Comparison of ENCODE assay signal across 11 cellular contexts in the genomic region with DNA sequence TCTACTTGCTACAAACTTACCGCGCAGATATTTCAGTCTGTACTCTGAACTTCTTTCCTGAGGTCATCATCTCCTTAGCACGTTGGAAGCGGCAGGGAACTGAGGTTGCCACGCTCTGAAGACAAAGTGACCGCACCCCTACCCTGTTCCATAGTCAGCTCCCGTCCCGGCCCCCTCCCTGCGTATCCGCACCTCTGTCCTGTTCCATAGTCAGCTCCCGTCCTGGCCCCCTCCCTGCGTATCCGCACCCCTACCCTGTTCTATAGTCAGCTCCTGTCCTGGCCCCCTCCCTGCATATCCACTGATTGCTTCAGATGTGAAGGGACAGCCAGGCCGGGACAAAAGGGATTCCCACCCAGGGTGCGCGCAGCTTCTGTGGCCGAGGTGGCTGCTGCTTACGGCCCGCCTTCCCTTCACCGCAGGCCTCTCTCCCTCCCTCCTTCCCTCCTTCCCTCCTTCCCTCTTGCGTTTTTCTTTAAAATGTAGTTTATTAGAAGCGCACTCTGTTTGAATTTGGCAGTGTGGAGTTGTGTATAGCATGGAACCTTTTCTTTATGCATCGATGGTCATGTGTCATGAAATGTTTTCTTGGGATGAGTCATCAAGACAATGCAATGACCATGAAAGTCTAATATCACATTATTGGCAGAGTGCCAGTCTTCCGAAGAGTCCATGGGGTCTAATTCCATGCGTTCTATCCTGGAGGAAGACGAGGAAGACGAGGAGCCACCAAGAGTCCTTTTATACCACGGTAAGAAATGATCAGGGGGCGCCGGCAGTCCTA. TPM values are rescaled to one million over a fixed set of nuclear protein-coding genes. Genes with fewer than 3 reads are reported as not detected.
DNase-seq lines count a peak whose midpoint lies in the region; ATAC-seq and TF ChIP-seq lines count a peak whose summit lies in the region.
"Had no signal": no experiment of that assay in that cellular context is flagged by ENCODE, and none has a peak within 500 bp of the region (broad histone marks: within the 10 kb centered on the region; RNA-seq: fewer than 3 reads in every experiment).

No MANE protein-coding gene starts in this region.

- H3K27ac ChIP-seq in SJCRH30 (peak overlapping the region; percentile 89), fibroblast of lung (ENCODE audit: insufficient read depth, low read length) (peak overlapping the region; percentile 77)
- H3K27ac ChIP-seq: neutrophil, VCaP had no signal

- TF ChIP-seq CTCF in fibroblast of lung (conservative IDR thresholded peaks at IDR 0.05 in 1 of 2, IDR thresholded peaks at IDR 0.05 in 1 of 2; ENCODE audit: low read depth in 1 of 2, low read length in 2 of 2): no peak
- no peak for TF ChIP-seq CTCF in retinal pigment epithelial cell (conservative IDR thresholded peaks at IDR 0.05; ENCODE audit: low read depth, low read length)

- peak overlapping the region; percentile 58 for H3K4me3 ChIP-seq in SJCRH30
- peak overlapping the region; percentile 10 to 52 (median 39) for H3K4me3 ChIP-seq in fibroblast of lung (replicated peaks in 1 of 4; ENCODE audit: control extremely low read depth in 1 of 4, insufficient read depth in 1 of 4, low read depth in 3 of 4, low read length in 4 of 4)
- peak overlapping the region; percentile 22 for H3K4me3 ChIP-seq in retinal pigment epithelial cell (ENCODE audit: low read length)

- DNase-seq in EL: peak; percentile 79
- DNase-seq in SJCRH30: peak; percentile 50 to 77
- DNase-seq in fibroblast of lung (ENCODE audit: low read depth in 2 of 2): peak; percentile 80 to 88
- DNase-seq in retinal pigment epithelial cell (ENCODE audit: low read depth): no peak
- DNase-seq in activated CD4-positive, CD25-positive, alpha-beta regulatory T cell treated with anti-CD3 and anti-CD28 coated beads, Interleukin-2, amount 50 U/mL, for 72 hours: no peak
- DNase-seq in NOMO-1 treated with dmso at 0.1 percent for 144 hours (lab: John Stamatoyannopoulos, UW; ENCODE audit: unreplicated experiment): no peak
- DNase-seq: NCI-H1694 had no signal

- H3K36me3 ChIP-seq in SJCRH30 (peaks cover 37% of the 10 kb centered on the region), fibroblast of lung (ENCODE audit: control insufficient read depth, insufficient read depth, low read length) (peaks cover 30% of the 10 kb centered on the region)

- H3K4me1 ChIP-seq in SJCRH30: peaks cover 19% of the 10 kb centered on the region
- peaks cover 19% of the 10 kb centered on the region for H3K4me1 ChIP-seq in fibroblast of lung (ENCODE audit: control insufficient read depth, extremely low read depth, insufficient read depth, low read length)

- peak overlapping the region; percentile 92 for H3K4me2 ChIP-seq in fibroblast of lung (ENCODE audit: extremely low read depth, insufficient read depth, low read length)

- H3K79me2 ChIP-seq in fibroblast of lung (ENCODE audit: control insufficient read depth, insufficient read depth, low read length): peaks cover 2% of the 10 kb centered on the region

- no peak for ATAC-seq in HG03432 (IDR thresholded peaks at IDR 0.05; ENCODE audit: unreplicated experiment)
- ATAC-seq in HG02623 (IDR thresholded peaks at IDR 0.05; ENCODE audit: unreplicated experiment): no peak

- H3K9me3 ChIP-seq in SJCRH30 (replicated peaks) (no peaks in the 10 kb centered on the region), fibroblast of lung (ENCODE audit: control insufficient read depth, insufficient read depth, low read depth, low read length) (no peaks in the 10 kb centered on the region)
- H3K9me3 ChIP-seq: neutrophil had no signal

- no peak overlapping the region for H3K9ac ChIP-seq in fibroblast of lung (ENCODE audit: insufficient read depth, low read length)

- H2AFZ ChIP-seq in fibroblast of lung (ENCODE audit: low read length): no peak overlapping the region

- H3K27me3 ChIP-seq in SJCRH30: no peaks in the 10 kb centered on the region
- no peaks in the 10 kb centered on the region for H3K27me3 ChIP-seq in fibroblast of lung (ENCODE audit: control insufficient read depth, insufficient read depth, low read length)

- no peaks in the 10 kb centered on the region for H4K20me1 ChIP-seq in fibroblast of lung (ENCODE audit: control insufficient read depth, extremely low read depth, insufficient read depth, low read length)

RNA-seq across cellular contexts. Expression of gene NDUFS7, which starts 21.9 kb away (rescaled TPM):
- total RNA-seq in SJCRH30 (2014; rRNA removed; shearing (Covaris generic)): 31.4 and 39.6 TPM in 2 replicates
- total RNA-seq in fibroblast of lung: 55.0 and 71.2 TPM in 2 replicates
- polyA plus RNA-seq in fibroblast of lung: 29.6 and 30.3 TPM in 2 replicates
- 62.7 and 110 TPM in 2 replicates for polyA plus RNA-seq in fibroblast of lung (2012)
- 25.0 and 25.6 TPM in 2 replicates for polyA minus RNA-seq in fibroblast of lung (ENCODE audit: low replicate concordance)

RNA-seq across cellular contexts. Expression of gene GAMT, which starts 39.5 kb away (rescaled TPM):
- 13.7 and 15.2 TPM in 2 replicates for total RNA-seq in SJCRH30 (2014; rRNA removed; shearing (Covaris generic))
- total RNA-seq in fibroblast of lung: 31.1 and 44.1 TPM in 2 replicates
- polyA plus RNA-seq in fibroblast of lung: 20.0 and 32.6 TPM in 2 replicates
- 34.3 and 61.8 TPM in 2 replicates for polyA plus RNA-seq in fibroblast of lung (2012)
- 69.4 and 75.2 TPM in 2 replicates for polyA minus RNA-seq in fibroblast of lung (ENCODE audit: low replicate concordance)

RNA-seq across cellular contexts. Expression of gene DAZAP1, which starts 45.6 kb away (rescaled TPM):
- total RNA-seq in SJCRH30 (2014; rRNA removed; shearing (Covaris generic)): 132 and 138 TPM in 2 replicates
- total RNA-seq in fibroblast of lung: 34.9 and 49.5 TPM in 2 replicates
- 44.6 and 65.4 TPM in 2 replicates for polyA plus RNA-seq in fibroblast of lung
- polyA plus RNA-seq in fibroblast of lung (2012): 69.9 and 94.0 TPM in 2 replicates
- 72.9 and 84.1 TPM in 2 replicates for polyA minus RNA-seq in fibroblast of lung (ENCODE audit: low replicate concordance)

Comparison
In these comparisons a context has a peak if more than half of its experiments do, and no peak if none do; other contexts are left out.
1. DNase-seq: peak in EL (single experiment), SJCRH30 (2 of 2) and fibroblast of lung (2 of 2); none in retinal pigment epithelial cell (single experiment), activated CD4-positive, CD25-positive, alpha-beta regulatory T cell treated with anti-CD3 and anti-CD28 coated beads, Interleukin-2, amount 50 U/mL, for 72 hours (single experiment) and NOMO-1 treated with dmso at 0.1 percent for 144 hours (single experiment).
2. Peak in every context shown above with its lines, with median percentiles within 50 percentile points of each other: H3K4me3 ChIP-seq.